Comparison of ENCODE assay signal across 8 cellular contexts in the genomic region with DNA sequence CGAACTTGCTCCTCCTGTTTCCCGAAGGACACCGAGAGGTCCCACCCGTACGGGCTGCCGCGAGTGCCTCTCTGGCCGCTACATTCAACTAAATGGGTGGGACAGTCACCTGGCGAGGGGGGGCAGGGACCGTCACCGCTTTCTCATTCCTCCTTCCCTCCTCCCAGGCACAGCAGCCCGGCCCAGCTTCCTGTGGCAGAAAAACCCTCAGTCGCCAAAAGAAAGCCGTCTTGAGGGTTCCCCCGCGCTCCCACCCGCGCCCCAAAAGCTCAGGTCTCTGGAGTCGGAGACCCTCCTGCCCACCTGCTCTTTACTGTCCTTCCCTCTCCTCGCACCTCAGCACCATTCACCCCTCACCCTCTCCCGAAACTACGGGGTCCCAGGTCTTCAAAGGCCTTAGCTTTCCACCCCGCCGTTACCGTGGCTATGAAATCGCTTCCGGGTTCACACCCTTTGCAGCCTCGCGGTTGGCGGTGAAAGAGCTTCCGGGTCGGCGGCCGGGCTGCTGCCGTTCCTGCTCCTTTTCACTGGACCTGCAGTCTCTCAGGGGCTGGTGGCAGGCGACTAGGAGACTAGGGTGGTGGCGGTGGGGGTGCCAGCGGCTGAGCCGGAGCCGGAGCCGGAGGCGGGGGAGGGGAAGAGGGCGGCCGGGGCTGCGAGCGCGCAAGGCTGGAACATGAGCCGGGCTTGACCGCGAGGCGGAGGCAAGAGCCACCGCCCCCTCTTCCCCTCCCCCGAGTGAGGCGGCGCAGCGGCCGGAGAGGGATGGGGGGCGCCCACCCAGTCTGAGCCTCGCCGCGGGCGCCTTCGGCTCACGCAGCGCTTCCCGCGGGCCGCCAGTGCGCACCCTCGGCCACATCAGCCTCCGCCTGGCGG. TPM values are rescaled to one million over a fixed set of nuclear protein-coding genes. Genes with fewer than 3 reads are reported as not detected.
DNase-seq lines count a peak whose midpoint lies in the region; ATAC-seq and TF ChIP-seq lines count a peak whose summit lies in the region.

A gene with protein sequence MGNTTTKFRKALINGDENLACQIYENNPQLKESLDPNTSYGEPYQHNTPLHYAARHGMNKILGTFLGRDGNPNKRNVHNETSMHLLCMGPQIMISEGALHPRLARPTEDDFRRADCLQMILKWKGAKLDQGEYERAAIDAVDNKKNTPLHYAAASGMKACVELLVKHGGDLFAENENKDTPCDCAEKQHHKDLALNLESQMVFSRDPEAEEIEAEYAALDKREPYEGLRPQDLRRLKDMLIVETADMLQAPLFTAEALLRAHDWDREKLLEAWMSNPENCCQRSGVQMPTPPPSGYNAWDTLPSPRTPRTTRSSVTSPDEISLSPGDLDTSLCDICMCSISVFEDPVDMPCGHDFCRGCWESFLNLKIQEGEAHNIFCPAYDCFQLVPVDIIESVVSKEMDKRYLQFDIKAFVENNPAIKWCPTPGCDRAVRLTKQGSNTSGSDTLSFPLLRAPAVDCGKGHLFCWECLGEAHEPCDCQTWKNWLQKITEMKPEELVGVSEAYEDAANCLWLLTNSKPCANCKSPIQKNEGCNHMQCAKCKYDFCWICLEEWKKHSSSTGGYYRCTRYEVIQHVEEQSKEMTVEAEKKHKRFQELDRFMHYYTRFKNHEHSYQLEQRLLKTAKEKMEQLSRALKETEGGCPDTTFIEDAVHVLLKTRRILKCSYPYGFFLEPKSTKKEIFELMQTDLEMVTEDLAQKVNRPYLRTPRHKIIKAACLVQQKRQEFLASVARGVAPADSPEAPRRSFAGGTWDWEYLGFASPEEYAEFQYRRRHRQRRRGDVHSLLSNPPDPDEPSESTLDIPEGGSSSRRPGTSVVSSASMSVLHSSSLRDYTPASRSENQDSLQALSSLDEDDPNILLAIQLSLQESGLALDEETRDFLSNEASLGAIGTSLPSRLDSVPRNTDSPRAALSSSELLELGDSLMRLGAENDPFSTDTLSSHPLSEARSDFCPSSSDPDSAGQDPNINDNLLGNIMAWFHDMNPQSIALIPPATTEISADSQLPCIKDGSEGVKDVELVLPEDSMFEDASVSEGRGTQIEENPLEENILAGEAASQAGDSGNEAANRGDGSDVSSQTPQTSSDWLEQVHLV (plus strand): TSS at position 488 of the 876 bp plus-strand sequence. CDS start 49,005 bp downstream, outside the sequence.
A gene (minus strand): TSS at position 428 of the 876 bp plus-strand sequence. CDS start 3,779 bp downstream, outside the sequence.

- intact Hi-C loops in aorta (cut with DNase I) = loop anchor here (5.0 to 10.0 kb wide), 5 partner anchors 37 to 209 kb away; no protein-coding TSS in a partner anchor

- H3K4me1 Mint-ChIP-seq in T-helper 17 cell = peaks cover 25% of the 10 kb centered on the region

- H3K4me3 Mint-ChIP-seq in T-helper 17 cell = peak within 1 kb of the TSS; percentile 99

- H3K4me1 ChIP-seq in right atrium auricular region = peaks cover 0 to 36% of the 10 kb centered on the region in 2 donors
- H3K4me1 ChIP-seq in aorta (ENCODE audit: control insufficient read depth in 1 of 2, insufficient read depth in 2 of 2, low read length in 2 of 2) = no peaks in the 10 kb centered on the region

- TF ChIP-seq POLR2A in GM15510 (IDR thresholded peaks at IDR 0.05; ENCODE audit: borderline replicate concordance, extremely low read depth, insufficient read length) = peak; percentile 71

- H3K27me3 Mint-ChIP-seq in T-helper 17 cell = no peaks in the 10 kb centered on the region

- TF ChIP-seq CTCF in right atrium auricular region (IDR thresholded peaks at IDR 0.05) = peak; percentile 21 to 56

- no peaks in the 10 kb centered on the region for H3K27me3 ChIP-seq in right atrium auricular region
- H3K27me3 ChIP-seq in aorta (ENCODE audit: control insufficient read depth in 1 of 2, insufficient read depth in 2 of 2, low read length in 1 of 2) = no peaks in the 10 kb centered on the region

- 0% methylated on average over 50 to 72 of the region's 72 CpGs for WGBS in aorta, 2 donors

- H3K36me3 ChIP-seq in right atrium auricular region (peaks cover 11% of the 10 kb centered on the region), aorta (ENCODE audit: control insufficient read depth in 1 of 2, insufficient read depth in 2 of 2, low read length in 1 of 2) (peaks cover 0 to 2% of the 10 kb centered on the region in 2 donors)

- H3K27ac Mint-ChIP-seq in T-helper 17 cell = peak within 1 kb of the TSS; percentile 100

- H3K36me3 Mint-ChIP-seq in T-helper 17 cell (ENCODE audit: low read depth) = peaks cover 2% of the 10 kb centered on the region

- H3K9me3 ChIP-seq in T-helper 17 cell (ENCODE audit: control insufficient read depth, low read length, poor library complexity, severe bottlenecking) = no peaks in the 10 kb centered on the region
- no peaks in the 10 kb centered on the region for H3K9me3 ChIP-seq in right atrium auricular region
- H3K9me3 ChIP-seq in aorta (ENCODE audit: control insufficient read depth, low read length) = no peaks in the 10 kb centered on the region

- H3K4me3 ChIP-seq in right atrium auricular region (peak within 1 kb of the TSS; percentile 94 to 98), aorta (ENCODE audit: low read length in 2 of 2) (peak within 1 kb of the TSS; percentile 87 to 94)

- DNase-seq in NCI-H1694 treated with DMSO at 0.1 percent for 48 hours (lab: John Stamatoyannopoulos, UW) (peak; percentile 82), T-helper 17 cell (peak; percentile 76 to 79 (median 78)), right atrium auricular region (ENCODE audit: low spot score) (peak; percentile 89), putamen (ENCODE audit: low spot score) (peak; percentile 92), aorta (peak; percentile 93 to 96)

- peak within 1 kb of the TSS; percentile 86 for H3K27ac ChIP-seq in angular gyrus (ENCODE audit: low read depth, low read length)
- H3K27ac ChIP-seq in right atrium auricular region = peak within 1 kb of the TSS; percentile 90 to 97
- H3K27ac ChIP-seq in aorta (ENCODE audit: low read depth in 1 of 2, low read length in 2 of 2) = peak within 1 kb of the TSS; percentile 46 to 84

- ATAC-seq in HG02885 (IDR thresholded peaks at IDR 0.05; ENCODE audit: poor library complexity, unreplicated experiment) (peak; percentile 80), T-helper 17 cell (peak; percentile 85), aorta (ENCODE audit: low FRiP score) (peak; percentile 94)

RNA-seq across cellular contexts. Expression of the first gene that starts in this region (rescaled TPM):
- total RNA-seq in T-helper 17 cell (10 to 100 TPM; 51.1 to 54.7 TPM), right atrium auricular region (10 to 100 TPM; 25.0 to 32.7 TPM), aorta (10 to 100 TPM; 71.0 to 75.1 TPM)
- 10 to 100 TPM; 12.0 to 17.0 TPM for polyA plus RNA-seq in aorta

RNA-seq across cellular contexts. Expression of the second gene that starts in this region (rescaled TPM):
- total RNA-seq in T-helper 17 cell = 10 to 100 TPM; 41.1 to 58.3 TPM
- 10 to 100 TPM; 35.2 to 56.4 TPM for total RNA-seq in right atrium auricular region
- 10 to 100 TPM; 36.3 to 65.2 TPM for total RNA-seq in aorta
- polyA plus RNA-seq in aorta = 10 to 100 TPM; 14.3 to 20.4 TPM

Comparison
In these comparisons a context has a peak if more than half of its experiments do, and no peak if none do; other contexts are left out.
1. Peak in every context shown above with its lines: DNase-seq, ATAC-seq, H3K4me3 ChIP-seq and H3K27ac ChIP-seq.